Comparison of ENCODE assay signal across 11 cellular contexts in genomic region chr12:66662729-66663128, GRCh38. TPM values are rescaled to one million over a fixed set of nuclear protein-coding genes. Genes with fewer than 3 reads are reported as not detected.
A peak's percentile ranks its signal among the peaks of the same experiment; 100 is the strongest.
DNase-seq lines count a peak whose midpoint lies in the region; ATAC-seq, FAIRE-seq and TF ChIP-seq lines count a peak whose summit lies in the region.
"Had no signal": no experiment of that assay in that cellular context is flagged by ENCODE, and none has a peak within 500 bp of the region (broad histone marks: within the 10 kb centered on the region; RNA-seq: fewer than 3 reads in every experiment).

No MANE protein-coding gene starts in this region.

- peaks cover 0 to 2% of the 10 kb centered on the region in 2 experiments for H3K27me3 ChIP-seq in endothelial cell of umbilical vein (ENCODE audit: control insufficient read depth in 2 of 2, insufficient read depth in 2 of 2, low read length in 2 of 2)
- H3K27me3 ChIP-seq: gastroesophageal sphincter, right lobe of liver had no signal

- CTCF ChIA-PET in endothelial cell of umbilical vein (lab: Charles Lee): interaction anchor here (0.8 to 1.6 kb wide), 9 partner anchors 9 to 517 kb away, joined by 3 to 5 read pairs (median 3); no protein-coding TSS in a partner anchor

- H3K9me1 ChIP-seq in endothelial cell of umbilical vein (replicated peaks; ENCODE audit: control insufficient read depth, extremely low read depth, insufficient read depth, low read length): no peaks in the 10 kb centered on the region

- no peaks in the 10 kb centered on the region for H3K79me2 ChIP-seq in endothelial cell of umbilical vein (ENCODE audit: control insufficient read depth, insufficient read depth, low read length)

- no peak overlapping the region for H3K4me3 Mint-ChIP-seq in glutamatergic neuron (ENCODE audit: unreplicated experiment)

- intact Hi-C loops in endothelial cell of umbilical vein (cut with micrococcal nuclease): loop anchor here (10.0 kb wide), 1 partner anchor 68 kb away; no protein-coding TSS in a partner anchor

- BruUV-seq in endothelial cell of umbilical vein (replicated peaks; lab: Mats Ljungman, UMichigan): no TSS peak

- no peak overlapping the region for H3K27ac Mint-ChIP-seq in glutamatergic neuron (ENCODE audit: unreplicated experiment)

- POLR2A ChIA-PET in endothelial cell of umbilical vein (lab: Charles Lee): no interaction called here

- H3K4me1 ChIP-seq in endothelial cell of umbilical vein (ENCODE audit: control insufficient read depth, extremely low read depth, insufficient read depth, low read length): peaks cover 10% of the 10 kb centered on the region
- H3K4me1 ChIP-seq: right lobe of liver had no signal

- TF ChIP-seq CTCF in endothelial cell of umbilical vein (IDR thresholded peaks at IDR 0.05; ENCODE audit: extremely low read depth in 1 of 2, insufficient read depth in 1 of 2, low read depth in 1 of 2, low read length in 2 of 2) (no peak), glutamatergic neuron (IDR thresholded peaks at IDR 0.05; ENCODE audit: partially characterized antibody, unreplicated experiment) (no peak)

- no peak overlapping the region for H2AFZ ChIP-seq in endothelial cell of umbilical vein (ENCODE audit: low read depth, low read length)

- TF ChIP-seq POLR2A in endothelial cell of umbilical vein (IDR thresholded peaks at IDR 0.05; ENCODE audit: low read depth, low read length): no peak

- H3K27ac ChIP-seq in endothelial cell of umbilical vein (ENCODE audit: insufficient read depth, low read depth, low read length): no peak overlapping the region
- H3K27ac ChIP-seq: gastroesophageal sphincter, right lobe of liver had no signal

- H3K4me3 ChIP-seq in endothelial cell of umbilical vein (replicated peaks in 1 of 3; ENCODE audit: insufficient read depth in 1 of 3, low read depth in 1 of 3, low read length in 3 of 3): no peak overlapping the region
- H3K4me3 ChIP-seq in skeletal muscle cell (ENCODE audit: low read depth, low read length): no peak overlapping the region
- H3K4me3 ChIP-seq: gastroesophageal sphincter, right lobe of liver had no signal

- H3K36me3 Mint-ChIP-seq in glutamatergic neuron (ENCODE audit: unreplicated experiment): no peaks in the 10 kb centered on the region

- peak; percentile 85 for FAIRE-seq in endothelial cell of umbilical vein (lab: Jason Lieb, UNC)
- FAIRE-seq in urothelium cell line (lab: Jason Lieb, UNC): no peak

- peak; percentile 66 for DNase-seq in HS-27A (ENCODE audit: low read depth)
- peak; percentile 87 for DNase-seq in NCI-H446 treated with DMSO at 0.1 percent for 48 hours (lab: John Stamatoyannopoulos, UW)
- peak; percentile 91 for DNase-seq in endothelial cell of umbilical vein (ENCODE audit: low read depth, low spot score)
- DNase-seq in skeletal muscle cell (ENCODE audit: low read depth): peak; percentile 37
- DNase-seq in inferior parietal cortex (ENCODE audit: extremely low spot score): no peak
- DNase-seq in urothelium cell line (ENCODE audit: low spot score): no peak
- DNase-seq in glutamatergic neuron: no peak
- DNase-seq: NCI-H524, right lobe of liver had no signal

- H3K4me1 Mint-ChIP-seq in glutamatergic neuron (ENCODE audit: low read depth, unreplicated experiment): no peaks in the 10 kb centered on the region

- dilution Hi-C loops in endothelial cell of umbilical vein (cut with MboI; ENCODE audit: extremely low pct_ligation_motif_present, low sequenced_read_pairs): no loop called here

- H3K9me3 Mint-ChIP-seq in glutamatergic neuron (ENCODE audit: unreplicated experiment): no peaks in the 10 kb centered on the region

- H3K27me3 Mint-ChIP-seq in glutamatergic neuron (ENCODE audit: unreplicated experiment): no peaks in the 10 kb centered on the region

- ATAC-seq in HG03457 (IDR thresholded peaks at IDR 0.05; ENCODE audit: unreplicated experiment): no peak
- ATAC-seq: gastroesophageal sphincter had no signal

- no peaks in the 10 kb centered on the region for H3K36me3 ChIP-seq in endothelial cell of umbilical vein (ENCODE audit: control insufficient read depth in 2 of 2, extremely low read depth in 1 of 2, insufficient read depth in 2 of 2, low read length in 2 of 2)
- H3K36me3 ChIP-seq: gastroesophageal sphincter, right lobe of liver had no signal

- H3K9me3 ChIP-seq in endothelial cell of umbilical vein (replicated peaks; ENCODE audit: control insufficient read depth, insufficient read depth, low read length): no peaks in the 10 kb centered on the region
- H3K9me3 ChIP-seq: gastroesophageal sphincter, right lobe of liver had no signal

- peak overlapping the region; percentile 65 for H3K4me2 ChIP-seq in endothelial cell of umbilical vein (ENCODE audit: insufficient read depth, low read length)

- H3K9ac ChIP-seq in endothelial cell of umbilical vein (replicated peaks; ENCODE audit: extremely low read depth, insufficient read depth, low read length): no peak overlapping the region

- H4K20me1 ChIP-seq in endothelial cell of umbilical vein (replicated peaks; ENCODE audit: control insufficient read depth, extremely low read depth, insufficient read depth, low read length): no peaks in the 10 kb centered on the region

TF ChIP-seq in endothelial cell of umbilical vein, 7 proteins besides CTCF, POLR2A, EP300 and RAD21:
- no peak for TF ChIP-seq EZH2 (IDR thresholded peaks at IDR 0.05; ENCODE audit: borderline replicate concordance, low read depth, low read length, severe bottlenecking)
- no peak for TF ChIP-seq POLR2AphosphoS5 (IDR thresholded peaks at IDR 0.05; ENCODE audit: insufficient read depth, low read depth, low read length)
- TF ChIP-seq MYC (IDR thresholded peaks at IDR 0.05; ENCODE audit: low read depth, low read length): no peak
- peak; percentile 59 for TF ChIP-seq JUN (IDR thresholded peaks at IDR 0.05; ENCODE audit: borderline replicate concordance, insufficient read depth, insufficient read length, low read depth)
- peak; percentile 42 for TF ChIP-seq GATA2 (IDR thresholded peaks at IDR 0.05; ENCODE audit: insufficient read depth, insufficient read length, low read depth, low read length)
- TF ChIP-seq FOS (IDR thresholded peaks at IDR 0.05; ENCODE audit: borderline replicate concordance, insufficient read depth, low read length): peak; percentile 72
- no peak for TF ChIP-seq MAX (IDR thresholded peaks at IDR 0.05; ENCODE audit: insufficient read depth, insufficient read length)

RNA-seq across cellular contexts. Expression of gene GRIP1, which starts 16.1 kb away (rescaled TPM):
- total RNA-seq in endothelial cell of umbilical vein (0.69 and 1.2 TPM in 2 replicates), glutamatergic neuron (ENCODE audit: unreplicated experiment) (67.1 TPM)
- 0.04 and 0.11 TPM in 2 replicates for polyA plus RNA-seq in endothelial cell of umbilical vein
- polyA plus RNA-seq in endothelial cell of umbilical vein (2011; cell fraction: cytosol; rRNA removed): 0.03 and 0.08 TPM in 2 replicates
- 0.16 and 0.32 TPM in 2 replicates for polyA plus RNA-seq in endothelial cell of umbilical vein (2011; cell fraction: nucleus; rRNA removed)
- polyA plus RNA-seq in endothelial cell of umbilical vein (2012): 0.04 and 0.29 TPM in 2 replicates
- polyA minus RNA-seq in endothelial cell of umbilical vein: 0.08 TPM in 1 of 2 replicates, not detected in the other
- polyA minus RNA-seq in endothelial cell of umbilical vein (2011; cell fraction: cytosol; rRNA and poly(A)+ RNA removed): not detected
- 1.1 TPM in 1 of 2 replicates, not detected in the other for polyA minus RNA-seq in endothelial cell of umbilical vein (2011; cell fraction: nucleus; rRNA and poly(A)+ RNA removed)

Comparison
In these comparisons a context has a peak if more than half of its experiments do, and no peak if none do; other contexts are left out.
1. DNase-seq: peak in HS-27A (single experiment), NCI-H446 treated with DMSO at 0.1 percent for 48 hours (single experiment), endothelial cell of umbilical vein (single experiment) and skeletal muscle cell (single experiment); none in inferior parietal cortex (single experiment), urothelium cell line (single experiment) and glutamatergic neuron (single experiment).
2. RNA of gene GRIP1, which starts 16.1 kb away (total RNA-seq): 67.1 TPM in glutamatergic neuron (single experiment); 0.69 to 1.2 TPM in endothelial cell of umbilical vein; every median in the first group is over 10 times any median in the second.